Comparison of ENCODE assay signal across 8 cellular contexts in the genomic region with DNA sequence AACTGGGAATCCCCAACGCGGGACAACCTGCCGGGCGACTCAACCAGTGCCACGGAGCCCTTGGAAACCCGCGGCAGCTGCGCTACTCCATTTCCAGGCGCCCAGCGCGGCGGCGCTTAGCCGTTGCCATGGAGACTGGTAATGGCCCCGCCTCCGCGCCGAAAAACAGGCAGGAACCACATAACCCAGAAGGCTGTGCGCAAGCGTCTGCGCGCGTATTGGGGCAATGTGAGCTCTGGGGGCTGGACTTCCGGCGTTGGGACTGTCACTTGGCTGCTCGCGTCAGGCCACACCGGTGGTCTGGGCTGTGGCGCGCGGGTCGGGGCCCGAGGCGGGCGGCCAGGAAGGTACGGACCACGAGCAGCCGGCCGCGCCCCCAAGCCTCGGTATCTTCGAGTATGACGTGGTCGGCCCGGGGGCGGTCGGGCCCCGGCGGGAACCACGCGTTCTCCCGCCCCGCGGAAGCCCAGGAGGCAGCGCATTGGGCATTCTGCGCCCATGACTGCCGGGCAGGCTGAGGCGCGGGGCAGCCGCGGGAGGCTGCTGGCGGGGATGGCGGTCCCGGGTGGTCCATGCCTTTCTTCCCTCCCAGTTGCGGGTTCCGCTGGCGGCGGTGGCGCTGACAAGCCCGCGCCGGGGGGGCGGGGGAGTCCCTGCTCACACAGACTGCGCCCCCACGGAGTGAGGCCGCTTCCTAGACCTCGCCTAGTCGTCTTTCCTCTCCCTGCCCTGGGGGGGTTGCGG. TPM values are rescaled to one million over a fixed set of nuclear protein-coding genes. Genes with fewer than 3 reads are reported as not detected.
DNase-seq lines count a peak whose midpoint lies in the region; ATAC-seq and TF ChIP-seq lines count a peak whose summit lies in the region.

ZNF324B (plus strand) TSS at position 265 of the 744 bp plus-strand sequence. CDS start 2,080 bp downstream, outside the sequence.

- peaks cover 19% of the 10 kb centered on the region for H3K4me1 Mint-ChIP-seq in activated naive CD8-positive, alpha-beta T cell (ENCODE audit: low read depth)

- H3K27me3 Mint-ChIP-seq in activated naive CD8-positive, alpha-beta T cell = peaks cover 9% of the 10 kb centered on the region

- H3K9me3 Mint-ChIP-seq in activated naive CD8-positive, alpha-beta T cell (ENCODE audit: low read depth) = no peaks in the 10 kb centered on the region

- H3K4me3 Mint-ChIP-seq in activated naive CD8-positive, alpha-beta T cell = peak within 1 kb of the TSS; percentile 89

- TF ChIP-seq CTCF in GM12864 (IDR thresholded peaks at IDR 0.05; ENCODE audit: low read depth, low read length, missing control alignments) = no peak
- TF ChIP-seq CTCF in ovary (IDR thresholded peaks at IDR 0.05) = no peak
- peak in 1 of 6 experiments; percentile 4 for TF ChIP-seq CTCF in thyroid gland (IDR thresholded peaks at IDR 0.05)

- DNase-seq in GM12864 (ENCODE audit: low read depth) = peak; percentile 91
- peak; percentile 91 for DNase-seq in NCI-H1105 treated with DMSO at 0.1 percent for 48 hours (lab: John Stamatoyannopoulos, UW)
- peak; percentile 71 for DNase-seq in SKM-1 treated with dmso at 0.1 percent for 144 hours (lab: John Stamatoyannopoulos, UW; ENCODE audit: unreplicated experiment)
- peak; percentile 99 for DNase-seq in Right ventricle myocardium superior
- DNase-seq in ovary = peak; percentile 94 to 97 (median 96)
- DNase-seq in thyroid gland = peak; percentile 99

- H3K9me3 ChIP-seq in ovary (no peaks in the 10 kb centered on the region), thyroid gland (no peaks in the 10 kb centered on the region)

- no peaks in the 10 kb centered on the region for H3K27me3 ChIP-seq in ovary
- no peaks in the 10 kb centered on the region for H3K27me3 ChIP-seq in thyroid gland

- intact Hi-C loops in Right ventricle myocardium superior (cut with DNase I) (no loop called here), ovary (cut with DNase I) (no loop called here), thyroid gland (cut with DNase I) (no loop called here)

- H3K4me1 ChIP-seq in ovary (ENCODE audit: insufficient read depth) = no peaks in the 10 kb centered on the region
- peaks cover 7 to 9% of the 10 kb centered on the region in 2 donors for H3K4me1 ChIP-seq in thyroid gland

- no peaks in the 10 kb centered on the region for H3K36me3 ChIP-seq in ovary
- H3K36me3 ChIP-seq in thyroid gland = peaks cover 0 to 12% of the 10 kb centered on the region in 2 donors

- TF ChIP-seq EP300 in ovary (IDR thresholded peaks at IDR 0.05) = no peak

- 0 to 1% (median 0%) methylated on average over 20 to 79 of the region's 79 CpGs for WGBS in ovary, 3 donors
- WGBS in thyroid gland, 2 donors = 0% methylated on average over 5 to 36 of the region's 79 CpGs

- H3K27ac ChIP-seq in ovary = peak within 1 kb of the TSS; percentile 53 to 69
- H3K27ac ChIP-seq in thyroid gland = no peak within 1 kb of the TSS

- ATAC-seq in HG02678 (IDR thresholded peaks at IDR 0.05; ENCODE audit: unreplicated experiment) (peak; percentile 98), Right ventricle myocardium superior (ENCODE audit: poor library complexity) (peak; percentile 99)

- peak within 1 kb of the TSS; percentile 71 for H3K4me3 ChIP-seq in GM12864 (ENCODE audit: low read depth, low read length)
- H3K4me3 ChIP-seq in ovary = peak within 1 kb of the TSS; percentile 88
- peak within 1 kb of the TSS; percentile 39 to 81 (median 73) for H3K4me3 ChIP-seq in thyroid gland (replicated peaks in 1 of 3)

- peak within 1 kb of the TSS; percentile 22 for H3K27ac Mint-ChIP-seq in activated naive CD8-positive, alpha-beta T cell

- peaks cover 2% of the 10 kb centered on the region for H3K36me3 Mint-ChIP-seq in activated naive CD8-positive, alpha-beta T cell

- TF ChIP-seq POLR2A in ovary (IDR thresholded peaks at IDR 0.05) (no peak), thyroid gland (IDR thresholded peaks at IDR 0.05) (peak in 1 of 2 donors; percentile 70)

RNA-seq across cellular contexts. Expression of gene ZNF324B, which starts in this region (rescaled TPM):
- total RNA-seq in Right ventricle myocardium superior = 2.6 TPM
- total RNA-seq in ovary = 10 to 100 TPM in 1 of 7 donors, 1 to 10 TPM in 6; 4.7 to 11.4 (median 8.5) TPM
- 1 to 10 TPM; 4.2 to 4.7 TPM for polyA plus RNA-seq in ovary
- total RNA-seq in thyroid gland = 10 to 100 TPM; 10.6 to 16.8 (median 13.4) TPM

Comparison
In these comparisons a context has a peak if more than half of its experiments do, and no peak if none do; other contexts are left out.
1. H3K27ac ChIP-seq: peak in ovary (2 of 2); none in thyroid gland (0 of 3).
2. Peak in every context shown above with its lines, with median percentiles within 50 percentile points of each other: DNase-seq and H3K4me3 ChIP-seq.